Comparison of ENCODE assay signal across 18 cellular contexts in the genomic region with DNA sequence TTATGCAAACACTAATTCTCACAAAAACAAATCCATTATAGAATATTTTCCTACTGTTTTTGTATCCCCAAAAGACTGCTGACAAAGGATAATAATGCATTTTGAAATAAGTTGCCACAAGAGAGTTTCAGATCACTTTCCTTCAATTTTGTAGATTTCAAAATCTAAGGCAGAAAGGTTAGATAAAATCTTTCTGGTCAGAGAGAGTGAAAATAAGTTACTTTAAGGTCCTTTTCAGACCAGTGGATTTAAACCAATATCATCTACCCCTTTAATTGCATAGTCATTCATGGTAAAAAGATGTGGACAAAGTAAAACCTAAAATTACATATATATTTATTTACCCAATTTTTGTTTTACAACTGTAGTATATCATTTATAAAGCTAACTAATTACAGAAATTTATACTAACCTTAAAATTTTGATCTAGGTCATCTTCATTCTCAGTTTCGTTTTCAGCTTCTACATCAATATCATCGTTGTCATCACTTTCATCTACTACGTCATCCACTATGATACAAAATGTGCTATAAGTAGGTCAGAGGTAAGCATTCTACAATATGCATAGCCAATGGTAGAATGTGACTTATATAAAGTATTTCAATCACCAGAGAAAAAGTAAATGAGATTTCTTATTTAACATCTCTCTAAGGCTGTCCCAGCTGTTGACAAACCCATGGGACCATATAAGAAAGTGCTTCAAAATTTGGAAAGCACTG.
DNase-seq lines count a peak whose midpoint lies in the region; ATAC-seq, FAIRE-seq and TF ChIP-seq lines count a peak whose summit lies in the region.
"Had no signal": no experiment of that assay in that cellular context is flagged by ENCODE, and none has a peak within 500 bp of the region (broad histone marks: within the 10 kb centered on the region; RNA-seq: fewer than 3 reads in every experiment).

No MANE protein-coding gene starts in this region.

- H3K4me1 Mint-ChIP-seq in CD4-positive, alpha-beta T cell (ENCODE audit: low read depth): no peaks in the 10 kb centered on the region
- H3K4me1 Mint-ChIP-seq in activated T-helper 17 cell treated with anti-CD3 and anti-CD28 coated beads, Interleukin-2, amount 50 U/mL, for 72 hours: peaks cover 6% of the 10 kb centered on the region
- peaks cover 0 to 11% (median 0%) of the 10 kb centered on the region in 7 donors for H3K4me1 Mint-ChIP-seq in naive thymus-derived CD4-positive, alpha-beta T cell
- H3K4me1 Mint-ChIP-seq: H9 had no signal

- peaks cover 0 to 10% (median 4%) of the 10 kb centered on the region in 3 experiments for H3K36me3 ChIP-seq in naive thymus-derived CD4-positive, alpha-beta T cell (ENCODE audit: control insufficient read depth in 2 of 3, insufficient read depth in 3 of 3, low read length in 3 of 3)
- H3K36me3 ChIP-seq in right atrium auricular region: peaks cover 9% of the 10 kb centered on the region

- no peaks in the 10 kb centered on the region for H3K9me3 Mint-ChIP-seq in CD4-positive, alpha-beta T cell
- no peaks in the 10 kb centered on the region for H3K9me3 Mint-ChIP-seq in activated T-helper 17 cell treated with anti-CD3 and anti-CD28 coated beads, Interleukin-2, amount 50 U/mL, for 72 hours
- no peaks in the 10 kb centered on the region for H3K9me3 Mint-ChIP-seq in naive thymus-derived CD4-positive, alpha-beta T cell
- H3K9me3 Mint-ChIP-seq: H9, IgD-negative memory B cell had no signal

- no peaks in the 10 kb centered on the region for H3K9me3 ChIP-seq in CD4-positive, alpha-beta T cell (ENCODE audit: control insufficient read depth, low read length)
- no peaks in the 10 kb centered on the region for H3K9me3 ChIP-seq in naive thymus-derived CD4-positive, alpha-beta T cell (ENCODE audit: control insufficient read depth in 2 of 3, low read length in 3 of 3)
- H3K9me3 ChIP-seq in right atrium auricular region: no peaks in the 10 kb centered on the region

- no peaks in the 10 kb centered on the region for H3K4me1 ChIP-seq in naive thymus-derived CD4-positive, alpha-beta T cell (ENCODE audit: control insufficient read depth in 2 of 2, insufficient read depth in 2 of 2, low read length in 2 of 2)
- no peaks in the 10 kb centered on the region for H3K4me1 ChIP-seq in right atrium auricular region

- DNase-seq in CD4-positive, alpha-beta T cell: no peak
- DNase-seq in naive thymus-derived CD4-positive, alpha-beta T cell: no peak
- DNase-seq in GM20000 (ENCODE audit: low spot score) (no peak), right atrium auricular region (ENCODE audit: low spot score) (no peak), NCI-H2227 (lab: John Stamatoyannopoulos, UW; ENCODE audit: unreplicated experiment) (no peak)
- DNase-seq: DND-41, GF-D8, H9, NCI-H1436, NCI-H2029, NCI-H2171 treated with DMSO at 0.1 percent for 48 hours, NCI-H510A had no signal

- H3K27ac ChIP-seq in CD4-positive, alpha-beta T cell (ENCODE audit: low read depth, low read length): no peak overlapping the region
- H3K27ac ChIP-seq in naive thymus-derived CD4-positive, alpha-beta T cell (ENCODE audit: low read depth, low read length): no peak overlapping the region
- no peak overlapping the region for H3K27ac ChIP-seq in right atrium auricular region

- H3K27me3 ChIP-seq in CD4-positive, alpha-beta T cell (ENCODE audit: control insufficient read depth, insufficient read depth, low read length): no peaks in the 10 kb centered on the region
- H3K27me3 ChIP-seq in naive thymus-derived CD4-positive, alpha-beta T cell (ENCODE audit: control insufficient read depth in 2 of 2, insufficient read depth in 2 of 2, low read length in 2 of 2): no peaks in the 10 kb centered on the region
- no peaks in the 10 kb centered on the region for H3K27me3 ChIP-seq in right atrium auricular region

- peak; percentile 72 for ATAC-seq in CD4-positive, alpha-beta T cell (ENCODE audit: poor library complexity)
- peak; percentile 71 for ATAC-seq in activated T-helper 17 cell treated with anti-CD3 and anti-CD28 coated beads, Interleukin-2, amount 50 U/mL, for 72 hours (replicated peaks)
- peak; percentile 42 for ATAC-seq in naive thymus-derived CD4-positive, alpha-beta T cell
- ATAC-seq: Panc1 had no signal

- no peak for TF ChIP-seq CTCF in CD4-positive, alpha-beta T cell (IDR thresholded peaks at IDR 0.05)
- TF ChIP-seq CTCF in GM20000 (IDR thresholded peaks at IDR 0.05; ENCODE audit: extremely low read depth, missing control alignments): no peak
- no peak for TF ChIP-seq CTCF in right atrium auricular region (IDR thresholded peaks at IDR 0.05)

- no peak overlapping the region for H3K4me3 Mint-ChIP-seq in CD4-positive, alpha-beta T cell
- no peak overlapping the region for H3K4me3 Mint-ChIP-seq in activated T-helper 17 cell treated with anti-CD3 and anti-CD28 coated beads, Interleukin-2, amount 50 U/mL, for 72 hours
- no peak overlapping the region for H3K4me3 Mint-ChIP-seq in naive thymus-derived CD4-positive, alpha-beta T cell
- H3K4me3 Mint-ChIP-seq: B cell, H9, IgD-negative memory B cell had no signal

- CTCF ChIA-PET in CD4-positive, alpha-beta T cell (lab: Charles Lee): no interaction called here
- CTCF ChIA-PET in naive thymus-derived CD4-positive, alpha-beta T cell (lab: Charles Lee): interaction anchor here (0.5 kb wide), 1 partner anchor 10 kb away, joined by 3 read pairs; no protein-coding TSS in a partner anchor

- POLR2A ChIA-PET in CD4-positive, alpha-beta T cell (lab: Charles Lee): no interaction called here
- POLR2A ChIA-PET in naive thymus-derived CD4-positive, alpha-beta T cell (lab: Charles Lee): no interaction called here

- peak overlapping the region; percentile 32 for H3K27ac Mint-ChIP-seq in CD4-positive, alpha-beta T cell
- H3K27ac Mint-ChIP-seq in activated T-helper 17 cell treated with anti-CD3 and anti-CD28 coated beads, Interleukin-2, amount 50 U/mL, for 72 hours: no peak overlapping the region
- H3K27ac Mint-ChIP-seq in naive thymus-derived CD4-positive, alpha-beta T cell: no peak overlapping the region
- H3K27ac Mint-ChIP-seq: B cell, H9 had no signal

- H3K27me3 Mint-ChIP-seq in CD4-positive, alpha-beta T cell: no peaks in the 10 kb centered on the region
- H3K27me3 Mint-ChIP-seq in activated T-helper 17 cell treated with anti-CD3 and anti-CD28 coated beads, Interleukin-2, amount 50 U/mL, for 72 hours: no peaks in the 10 kb centered on the region
- no peaks in the 10 kb centered on the region for H3K27me3 Mint-ChIP-seq in naive thymus-derived CD4-positive, alpha-beta T cell
- H3K27me3 Mint-ChIP-seq: B cell, IgD-negative memory B cell had no signal

- intact Hi-C loops in CD4-positive, alpha-beta T cell (cut with DNase I, micrococcal nuclease): no loop called here
- intact Hi-C loops in naive thymus-derived CD4-positive, alpha-beta T cell (cut with micrococcal nuclease): no loop called here

- FAIRE-seq in G401.6 (lab: Jason Lieb, UNC): peak; percentile 75
- FAIRE-seq: GM12892 had no signal

- peaks cover 80% of the 10 kb centered on the region for H3K36me3 Mint-ChIP-seq in CD4-positive, alpha-beta T cell (ENCODE audit: low read depth)
- peaks cover 72% of the 10 kb centered on the region for H3K36me3 Mint-ChIP-seq in activated T-helper 17 cell treated with anti-CD3 and anti-CD28 coated beads, Interleukin-2, amount 50 U/mL, for 72 hours (ENCODE audit: low read depth)
- peaks cover 0 to 61% (median 33%) of the 10 kb centered on the region in 5 donors for H3K36me3 Mint-ChIP-seq in naive thymus-derived CD4-positive, alpha-beta T cell

- no peak overlapping the region for H3K4me3 ChIP-seq in naive thymus-derived CD4-positive, alpha-beta T cell (ENCODE audit: low read length)
- H3K4me3 ChIP-seq in right atrium auricular region: no peak overlapping the region
